Comparison of ENCODE assay signal across 8 cellular contexts in genomic region chr11:45371251-45371749, GRCh38.
DNase-seq lines count a peak whose midpoint lies in the region; ATAC-seq and TF ChIP-seq lines count a peak whose summit lies in the region.

No MANE protein-coding gene starts in this region.

- peak; percentile 78 to 98 (median 93) for TF ChIP-seq CTCF in dorsolateral prefrontal cortex (IDR thresholded peaks at IDR 0.05 in 54 of 56, conservative IDR thresholded peaks at IDR 0.05 in 2 of 56; ENCODE audit: low read depth in 1 of 56, partially characterized antibody in 56 of 56)
- peak; percentile 73 for TF ChIP-seq CTCF in lung (IDR thresholded peaks at IDR 0.05; ENCODE audit: control extremely low read depth, extremely low read depth)

- peaks cover 0 to 2% of the 10 kb centered on the region in 2 donors for H3K4me1 ChIP-seq in lung (ENCODE audit: control insufficient read depth in 2 of 2, insufficient read depth in 2 of 2, low read length in 2 of 2)

- DNase-seq in D341Med (ENCODE audit: low spot score) (peak; percentile 83), NCI-H460 (ENCODE audit: extremely low read depth, low read depth) (peak; percentile 35), dorsolateral prefrontal cortex (peak; percentile 60 to 87 (median 83)), lung (ENCODE audit: low spot score) (peak; percentile 73)
- DNase-seq in activated CD4-positive, alpha-beta T cell treated with anti-CD3 and anti-CD28 coated beads, Interleukin-2, amount 50 U/mL, for 1 hour, result peak; percentile 68
- DNase-seq in stimulated activated CD8-positive, alpha-beta memory T cell treated with anti-CD3 and anti-CD28 coated beads, Interleukin-12 subunit alpha, Interleukin-12 subunit beta, amount 100 ng/mL, for 1 hour (ENCODE audit: low read depth), result peak; percentile 49

- H3K36me3 ChIP-seq in lung (ENCODE audit: control insufficient read depth in 2 of 2, insufficient read depth in 2 of 2, low read length in 2 of 2), result no peaks in the 10 kb centered on the region

- ATAC-seq in HG03108 (IDR thresholded peaks at IDR 0.05; ENCODE audit: unreplicated experiment) (peak; percentile 69), lung (ENCODE audit: insufficient read depth, low FRiP score) (peak; percentile 64), HG02970 (IDR thresholded peaks at IDR 0.05; ENCODE audit: low FRiP score, unreplicated experiment) (no peak)

- peak overlapping the region in 50 of 59 donors; percentile 5 to 89 (median 66) for H3K27ac ChIP-seq in dorsolateral prefrontal cortex
- H3K27ac ChIP-seq in lung (ENCODE audit: low read depth in 1 of 2, low read length in 1 of 2), result no peak overlapping the region

- peaks cover 0 to 8% (median 0%) of the 10 kb centered on the region in 45 donors for H3K27me3 ChIP-seq in dorsolateral prefrontal cortex
- H3K27me3 ChIP-seq in lung (ENCODE audit: control insufficient read depth, insufficient read depth), result no peaks in the 10 kb centered on the region

- H3K9me3 ChIP-seq in lung (ENCODE audit: control insufficient read depth in 2 of 2, insufficient read depth in 1 of 2, low read length in 1 of 2), result peaks cover 0 to 2% of the 10 kb centered on the region in 2 donors

- intact Hi-C loops in dorsolateral prefrontal cortex (cut with DNase I), result loop anchor here (1.0 to 5.0 kb wide), 3 partner anchors 286 to 401 kb away; no protein-coding TSS in a partner anchor

- 4 to 6% methylated on average over 16 to 18 of the region's 18 CpGs for WGBS in lung, 2 donors

- H3K4me3 ChIP-seq in dorsolateral prefrontal cortex (peak overlapping the region in 54 of 59 donors; percentile 2 to 58 (median 40)), lung (no peak overlapping the region)

Comparison
In these comparisons a context has a peak if more than half of its experiments do, and no peak if none do; other contexts are left out.
1. H3K27ac ChIP-seq: peak in dorsolateral prefrontal cortex (50 of 59); none in lung (0 of 2).
2. Peak in every context shown above with its lines, with median percentiles within 50 percentile points of each other: DNase-seq.